ENCODE assay signal across 15 cellular contexts in genomic region chr4:147891476-147892115, GRCh38.
"Had no signal": no experiment of that assay in that cellular context is flagged by ENCODE, and none has a peak within 500 bp of the region (broad histone marks: within the 10 kb centered on the region; RNA-seq: fewer than 3 reads in every experiment).

No MANE protein-coding gene starts in this region.

- DNase-seq: activated CD4-positive, alpha-beta T cell treated with anti-CD3 and anti-CD28 coated beads, Interleukin-2, amount 10 ng/mL, durations not matched to agents 7 days and 5 days; activated CD4-positive, CD25-positive, alpha-beta regulatory T cell; activated CD8-positive, alpha-beta memory T cell treated with anti-CD3 and anti-CD28 coated beads for 24 hours; activated naive CD4-positive, alpha-beta T cell treated with anti-CD3 and anti-CD28 coated beads, Interleukin-2, amount 10 ng/mL, durations not matched to agents 7 days and 5 days; activated T-cell treated with anti-CD3 and anti-CD28 coated beads for 4 hours; central memory CD4-positive, alpha-beta T cell; effector memory CD8-positive, alpha-beta T cell; left cardiac atrium; small intestine; transverse colon had no signal

- H3K27me3 ChIP-seq: transverse colon had no signal

- H3K27ac ChIP-seq: epithelial cell of prostate, transverse colon had no signal

- FAIRE-seq: small intestine had no signal

- H3K4me3 ChIP-seq: transverse colon had no signal

- H3K4me1 Mint-ChIP-seq: activated CD4-positive, alpha-beta T cell treated with anti-CD3 and anti-CD28 coated beads, Interleukin-2, amount 10 ng/mL, durations not matched to agents 7 days and 5 days; activated naive CD4-positive, alpha-beta T cell treated with anti-CD3 and anti-CD28 coated beads, Interleukin-2, amount 10 ng/mL, durations not matched to agents 7 days and 5 days; activated T-helper 17 cell treated with anti-CD3 and anti-CD28 coated beads, Interleukin-2, amount 50 U/mL, for 72 hours; stimulated activated effector memory CD8-positive, alpha-beta T cell treated with anti-CD3 and anti-CD28 coated beads, Interleukin-12 subunit alpha, Interleukin-12 subunit beta, amount 100 ng/mL, for 72 hours had no signal

- H3K4me3 Mint-ChIP-seq: activated CD4-positive, alpha-beta T cell treated with anti-CD3 and anti-CD28 coated beads, Interleukin-2, amount 10 ng/mL, durations not matched to agents 7 days and 5 days; activated naive CD4-positive, alpha-beta T cell treated with anti-CD3 and anti-CD28 coated beads, Interleukin-2, amount 10 ng/mL, durations not matched to agents 7 days and 5 days; activated T-helper 17 cell treated with anti-CD3 and anti-CD28 coated beads, Interleukin-2, amount 50 U/mL, for 72 hours; dendritic cell treated with granulocyte-macrophage colony-stimulating factor and Interleukin-4, amounts not matched to agents 40 ng/mL and 50 ng/mL, for 4 days; effector memory CD8-positive, alpha-beta T cell; stimulated activated effector memory CD8-positive, alpha-beta T cell treated with anti-CD3 and anti-CD28 coated beads, Interleukin-12 subunit alpha, Interleukin-12 subunit beta, amount 100 ng/mL, for 72 hours; T-helper 1 cell treated with Interleukin-12 subunit alpha and Interleukin-12 subunit beta and Interleukin-4 antibody, amounts not matched to agents 30 μg/mL and 1 μg/mL, for 36 hours had no signal

- ATAC-seq: activated T-helper 17 cell treated with anti-CD3 and anti-CD28 coated beads, Interleukin-2, amount 50 U/mL, for 72 hours; effector memory CD8-positive, alpha-beta T cell; stimulated activated effector memory CD8-positive, alpha-beta T cell treated with anti-CD3 and anti-CD28 coated beads, Interleukin-12 subunit alpha, Interleukin-12 subunit beta, amount 100 ng/mL, for 72 hours had no signal

- H3K36me3 ChIP-seq: transverse colon had no signal

- H3K9me3 Mint-ChIP-seq: dendritic cell treated with granulocyte-macrophage colony-stimulating factor and Interleukin-4, amounts not matched to agents 40 ng/mL and 50 ng/mL, for 4 days; effector memory CD8-positive, alpha-beta T cell had no signal

- H3K27ac Mint-ChIP-seq: activated CD4-positive, alpha-beta T cell treated with anti-CD3 and anti-CD28 coated beads, Interleukin-2, amount 10 ng/mL, durations not matched to agents 7 days and 5 days; activated naive CD4-positive, alpha-beta T cell treated with anti-CD3 and anti-CD28 coated beads, Interleukin-2, amount 10 ng/mL, durations not matched to agents 7 days and 5 days; activated T-helper 17 cell treated with anti-CD3 and anti-CD28 coated beads, Interleukin-2, amount 50 U/mL, for 72 hours; dendritic cell treated with granulocyte-macrophage colony-stimulating factor and Interleukin-4, amounts not matched to agents 40 ng/mL and 50 ng/mL, for 4 days; effector memory CD8-positive, alpha-beta T cell; stimulated activated effector memory CD8-positive, alpha-beta T cell treated with anti-CD3 and anti-CD28 coated beads, Interleukin-12 subunit alpha, Interleukin-12 subunit beta, amount 100 ng/mL, for 72 hours; T-helper 1 cell treated with Interleukin-12 subunit alpha and Interleukin-12 subunit beta and Interleukin-4 antibody, amounts not matched to agents 30 μg/mL and 1 μg/mL, for 36 hours had no signal

- H3K27me3 Mint-ChIP-seq: activated CD4-positive, alpha-beta T cell treated with anti-CD3 and anti-CD28 coated beads, Interleukin-2, amount 10 ng/mL, durations not matched to agents 7 days and 5 days; activated naive CD4-positive, alpha-beta T cell treated with anti-CD3 and anti-CD28 coated beads, Interleukin-2, amount 10 ng/mL, durations not matched to agents 7 days and 5 days; activated T-helper 17 cell treated with anti-CD3 and anti-CD28 coated beads, Interleukin-2, amount 50 U/mL, for 72 hours; dendritic cell treated with granulocyte-macrophage colony-stimulating factor and Interleukin-4, amounts not matched to agents 40 ng/mL and 50 ng/mL, for 4 days; effector memory CD8-positive, alpha-beta T cell had no signal
